In genomic region chr17:19347323-19348080, GRCh38 we compare ENCODE assay signal across 15 cellular contexts. TPM values are rescaled to one million over a fixed set of nuclear protein-coding genes. Genes with fewer than 3 reads are reported as not detected.
DNase-seq lines count a peak whose midpoint lies in the region; ATAC-seq, FAIRE-seq and TF ChIP-seq lines count a peak whose summit lies in the region.
"Had no signal": no experiment of that assay in that cellular context is flagged by ENCODE, and none has a peak within 500 bp of the region (broad histone marks: within the 10 kb centered on the region; RNA-seq: fewer than 3 reads in every experiment).

No MANE protein-coding gene starts in this region.

- H4K5ac ChIP-seq in H9 (ENCODE audit: insufficient read length, low read depth, low read length) = no peak overlapping the region

- ATAC-seq in HepG2 = peak; percentile 10
- ATAC-seq in stimulated activated memory B cell treated with anti-CD40 and anti-IgM and Interleukin-4, amounts not matched to agents 10 μg/mL and 1 μg/mL and 100 μg/mL, for 72 hours = peak; percentile 50
- ATAC-seq: activated T-cell treated with anti-CD3 and anti-CD28 coated beads, Interleukin-2, amount 50 U/mL, for 4 hours had no signal

- H3K79me2 ChIP-seq in H9 (ENCODE audit: insufficient read depth, low read length) (no peaks in the 10 kb centered on the region), HepG2 (ENCODE audit: insufficient read depth, low read length) (no peaks in the 10 kb centered on the region)

- H3K27ac Mint-ChIP-seq in H9 = no peak overlapping the region; a peak in 1 of 7 replicates
- H3K27ac Mint-ChIP-seq in stimulated activated memory B cell treated with anti-CD40 and anti-IgM and Interleukin-4, amounts not matched to agents 10 μg/mL and 1 μg/mL and 100 μg/mL, for 72 hours = peak overlapping the region; percentile 18

- TF ChIP-seq EP300 in HepG2 (IDR thresholded peaks at IDR 0.05; ENCODE audit: low read depth in 2 of 2, low read length in 2 of 2) (no peak), HepG2 (CRISPR knock-in tag; IDR thresholded peaks at IDR 0.05; ENCODE audit: borderline replicate concordance) (no peak)

- no peaks in the 10 kb centered on the region for H3K27me3 Mint-ChIP-seq in H9 (ENCODE audit: low read depth)
- no peaks in the 10 kb centered on the region for H3K27me3 Mint-ChIP-seq in stimulated activated memory B cell treated with anti-CD40 and anti-IgM and Interleukin-4, amounts not matched to agents 10 μg/mL and 1 μg/mL and 100 μg/mL, for 72 hours

- no peak overlapping the region for H3T11ph ChIP-seq in H9 (ENCODE audit: low read length)

- no peak overlapping the region for H2BK5ac ChIP-seq in H9 (ENCODE audit: insufficient read length, low read length)

- no peak overlapping the region for H2BK15ac ChIP-seq in H9 (ENCODE audit: low read depth, low read length)

- H2BK120ac ChIP-seq in H9 (ENCODE audit: low read depth, low read length, poor library complexity, severe bottlenecking) = no peak overlapping the region

- no peaks in the 10 kb centered on the region for H3K9me3 ChIP-seq in H9 (ENCODE audit: control insufficient read depth, low read depth, low read length)
- no peaks in the 10 kb centered on the region for H3K9me3 ChIP-seq in adrenal gland (replicated peaks in 1 of 3)
- H3K9me3 ChIP-seq in HepG2 (ENCODE audit: low read length) = no peaks in the 10 kb centered on the region
- no peaks in the 10 kb centered on the region for H3K9me3 ChIP-seq in effector memory CD4-positive, alpha-beta T cell (ENCODE audit: control insufficient read depth, low read length)

- H2AFZ ChIP-seq in H9 (ENCODE audit: low read length) = no peak overlapping the region
- no peak overlapping the region for H2AFZ ChIP-seq in HepG2 (ENCODE audit: low read length)

- peaks cover 6 to 26% (median 20%) of the 10 kb centered on the region in 3 experiments; a peak in 6 of 7 replicates for H3K36me3 Mint-ChIP-seq in H9 (ENCODE audit: insufficient read depth in 1 of 3, low read depth in 3 of 3)
- no peaks in the 10 kb centered on the region for H3K36me3 Mint-ChIP-seq in stimulated activated memory B cell treated with anti-CD40 and anti-IgM and Interleukin-4, amounts not matched to agents 10 μg/mL and 1 μg/mL and 100 μg/mL, for 72 hours

- H3K79me1 ChIP-seq in H9 (ENCODE audit: insufficient read depth, low read depth, low read length, poor library complexity, severe bottlenecking) = no peaks in the 10 kb centered on the region

- H3K23ac ChIP-seq in H9 (ENCODE audit: insufficient read length, low read depth, low read length) = no peak overlapping the region

- no peak for TF ChIP-seq CTCF in H9 (conservative IDR thresholded peaks at IDR 0.05)
- TF ChIP-seq CTCF in adrenal gland (IDR thresholded peaks at IDR 0.05) = no peak
- no peak for TF ChIP-seq CTCF in HepG2 (CRISPR knock-in tag; IDR thresholded peaks at IDR 0.05)

- no peaks in the 10 kb centered on the region for H4K20me1 ChIP-seq in H9 (ENCODE audit: control insufficient read depth, insufficient read depth, insufficient read length)
- H4K20me1 ChIP-seq in HepG2 (ENCODE audit: insufficient read depth, low read length) = no peaks in the 10 kb centered on the region

- H3K9ac ChIP-seq in H9 (ENCODE audit: extremely low read depth, insufficient read length, low read length) (no peak overlapping the region), HepG2 (ENCODE audit: insufficient read depth, low read depth, low read length) (peak overlapping the region; percentile 54)

- no peak for TF ChIP-seq RAD21 in HepG2 (CRISPR knock-in tag; IDR thresholded peaks at IDR 0.05)

- no peak overlapping the region for H2AK5ac ChIP-seq in H9 (ENCODE audit: insufficient read length, low read length)

- no peak overlapping the region for H4K8ac ChIP-seq in H9 (replicated peaks; ENCODE audit: insufficient read length, low read depth, low read length)

- no CpG with 5 or more reads among the region's 13 CpGs for WGBS in H9 (ENCODE audit: extremely low coverage, insufficient read length, low lambda C conversion rate)
- WGBS in adrenal gland, 4 donors = 87 to 94% (median 91%) methylated on average over 12 to 13 of the region's 13 CpGs
- 60% methylated on average over 4 of the region's 13 CpGs for WGBS in HepG2 (ENCODE audit: low lambda C conversion rate)

- H3K4me1 ChIP-seq in H9 (ENCODE audit: insufficient read depth, low read length) = no peaks in the 10 kb centered on the region
- peaks cover 12 to 28% of the 10 kb centered on the region in 2 donors for H3K4me1 ChIP-seq in adrenal gland (replicated peaks in 1 of 2)
- H3K4me1 ChIP-seq in HepG2 (ENCODE audit: insufficient read depth, low read length) = peaks cover 45% of the 10 kb centered on the region
- H3K4me1 ChIP-seq in effector memory CD4-positive, alpha-beta T cell (ENCODE audit: control insufficient read depth, insufficient read depth, low read length, poor library complexity, severe bottlenecking) = no peaks in the 10 kb centered on the region

- no peaks in the 10 kb centered on the region for H3K9me3 Mint-ChIP-seq in H9
- H3K9me3 Mint-ChIP-seq in stimulated activated memory B cell treated with anti-CD40 and anti-IgM and Interleukin-4, amounts not matched to agents 10 μg/mL and 1 μg/mL and 100 μg/mL, for 72 hours = no peaks in the 10 kb centered on the region
- H3K9me3 Mint-ChIP-seq: activated T-cell treated with anti-CD3 and anti-CD28 coated beads, Interleukin-2, amount 50 U/mL, for 4 hours had no signal

- H3K4me3 Mint-ChIP-seq in H9 = no peak overlapping the region
- H3K4me3 Mint-ChIP-seq in stimulated activated memory B cell treated with anti-CD40 and anti-IgM and Interleukin-4, amounts not matched to agents 10 μg/mL and 1 μg/mL and 100 μg/mL, for 72 hours = no peak overlapping the region
- H3K4me3 Mint-ChIP-seq: activated T-cell treated with anti-CD3 and anti-CD28 coated beads, Interleukin-2, amount 50 U/mL, for 4 hours had no signal

- H3K4ac ChIP-seq in H9 (ENCODE audit: low read depth, low read length) = no peak overlapping the region

- no peak overlapping the region for H3K4me3 ChIP-seq in adrenal gland
- no peak overlapping the region for H3K4me3 ChIP-seq in HepG2 (replicated peaks in 1 of 3; ENCODE audit: insufficient read depth in 1 of 3, low read depth in 2 of 3, low read length in 3 of 3)
- H3K4me3 ChIP-seq in effector memory CD4-positive, alpha-beta T cell (ENCODE audit: insufficient read depth, low read depth, low read length, poor library complexity, severe bottlenecking) = no peak overlapping the region
- H3K4me3 ChIP-seq: lung had no signal

- peak; percentile 28 for DNase-seq in H9
- DNase-seq in adrenal gland = peak in 5 of 7 donors; percentile 14 to 53 (median 16)
- DNase-seq in HepG2 (ENCODE audit: low spot score) = no peak
- no peak for DNase-seq in effector CD4-positive, alpha-beta T cell
- DNase-seq in KG1 (lab: John Stamatoyannopoulos, UW) = no peak
- no peak for DNase-seq in effector memory CD4-positive, alpha-beta T cell
- DNase-seq in SW480 (ENCODE audit: low spot score) = no peak
- DNase-seq: activated T-cell treated with anti-CD3 and anti-CD28 coated beads, Interleukin-2, amount 50 U/mL, for 4 hours; Calu3; stimulated activated CD4-positive, alpha-beta T cell treated with anti-CD3 and anti-CD28 coated beads, Interleukin-12 subunit alpha, Interleukin-12 subunit beta, amount 100 ng/mL, for 4 hours had no signal

- H3K18ac ChIP-seq in H9 (ENCODE audit: insufficient read length, low read depth, low read length) = no peak overlapping the region

- intact Hi-C loops in adrenal gland (cut with DNase I) (no loop called here), HepG2 (cut with micrococcal nuclease; ENCODE audit: unreplicated experiment) (no loop called here)

- H3K4me1 Mint-ChIP-seq in H9 = 0 out of 4 replicates have a peak, but pooled peaks cover 0 to 4% of the 10 kb centered on the region in 2 experiments
- peaks cover 17% of the 10 kb centered on the region for H3K4me1 Mint-ChIP-seq in stimulated activated memory B cell treated with anti-CD40 and anti-IgM and Interleukin-4, amounts not matched to agents 10 μg/mL and 1 μg/mL and 100 μg/mL, for 72 hours

- H3K27ac ChIP-seq in H9 (ENCODE audit: insufficient read length, low read depth, low read length) (no peak overlapping the region), adrenal gland (peak overlapping the region in 3 of 5 donors; percentile 37 to 79 (median 64)), HepG2 (ENCODE audit: extremely low read length, insufficient read depth, low read length) (peak overlapping the region; percentile 73)
- no peak overlapping the region for H3K27ac ChIP-seq in effector memory CD4-positive, alpha-beta T cell (ENCODE audit: insufficient read depth, low read length, poor library complexity, severe bottlenecking)

- TF ChIP-seq POLR2A in adrenal gland (IDR thresholded peaks at IDR 0.05) (no peak), HepG2 (IDR thresholded peaks at IDR 0.05; ENCODE audit: insufficient read depth in 1 of 2, low read depth in 2 of 2, low read length in 2 of 2) (no peak)

- H3K4me2 ChIP-seq in H9 (ENCODE audit: insufficient read depth, insufficient read length, low read length) (no peak overlapping the region), HepG2 (ENCODE audit: low read depth, low read length) (peak overlapping the region; percentile 25; the same call in 1 of the 2 replicates)

- H3K27me3 ChIP-seq in H9 (ENCODE audit: insufficient read depth, low read length) (no peaks in the 10 kb centered on the region), adrenal gland (no peaks in the 10 kb centered on the region), HepG2 (ENCODE audit: control insufficient read depth in 1 of 2, insufficient read depth in 2 of 2, low read length in 2 of 2) (no peaks in the 10 kb centered on the region)
- no peaks in the 10 kb centered on the region for H3K27me3 ChIP-seq in effector memory CD4-positive, alpha-beta T cell (replicated peaks; ENCODE audit: control insufficient read depth, insufficient read depth, low read length, poor library complexity, severe bottlenecking)

- H2BK12ac ChIP-seq in H9 (ENCODE audit: insufficient read length, low read depth, low read length) = no peak overlapping the region

- H2BK20ac ChIP-seq in H9 (ENCODE audit: low read depth, low read length, poor library complexity, severe bottlenecking) = no peak overlapping the region

- H3K36me3 ChIP-seq in adrenal gland (replicated peaks in 1 of 2) (no peaks in the 10 kb centered on the region), HepG2 (replicated peaks in 1 of 2; ENCODE audit: control insufficient read depth in 1 of 2, insufficient read depth in 2 of 2, low read length in 2 of 2) (peaks cover 0 to 1% of the 10 kb centered on the region in 2 experiments; a peak in 2 of 5 replicates)
- H3K36me3 ChIP-seq in effector memory CD4-positive, alpha-beta T cell (ENCODE audit: control insufficient read depth, insufficient read depth, low read length) = no peaks in the 10 kb centered on the region

- H4K91ac ChIP-seq in H9 (ENCODE audit: insufficient read length, low read depth, low read length) = no peak overlapping the region

- POLR2A ChIA-PET in HepG2 (lab: Yijun Ruan, JAX) = interaction anchor here (0.9 to 3.4 kb wide), 4 partner anchors 10 to 29 kb away, joined by 3 to 26 read pairs (median 3); no protein-coding TSS in a partner anchor

- BruUV-seq in HepG2 (replicated peaks; lab: Mats Ljungman, UMichigan) = no TSS peak

- no peak overlapping the region for H3K14ac ChIP-seq in H9 (ENCODE audit: insufficient read depth, low read length)

- CTCF ChIA-PET in HepG2 (lab: Yijun Ruan, JAX; ENCODE audit: low intra/inter-chr PET ratio, low total read pairs) = no interaction called here

- no peak overlapping the region for H3K56ac ChIP-seq in H9 (ENCODE audit: insufficient read length, low read depth, low read length)

- FAIRE-seq in HepG2 (lab: Jason Lieb, UNC) = no peak
- FAIRE-seq: colon, GM19239 had no signal

- in situ Hi-C loops in HepG2 (cut with HindIII; ENCODE audit: extremely low pct_ligation_motif_present, low pct_unique_long_range_greater_than_20kb) = no loop called here

- H3K23me2 ChIP-seq in H9 (ENCODE audit: insufficient read length, low read depth, low read length, poor library complexity, severe bottlenecking) = no peaks in the 10 kb centered on the region

RNA-seq across cellular contexts. Expression of gene B9D1, which starts 15.0 kb away (rescaled TPM):
- total RNA-seq in H9 (2021) = 27.4 and 30.4 TPM in 2 replicates
- 10 to 100 TPM; 19.3 to 67.7 (median 30.1) TPM for total RNA-seq in adrenal gland
- polyA plus RNA-seq in adrenal gland = 10 to 100 TPM; 24.7 to 56.4 (median 37.2) TPM
- 26.2 and 27.7 TPM in 2 replicates for total RNA-seq in HepG2 (2016; rRNA removed; fragmentation: Illumina TruSeq; extraction: Trizol)
- total RNA-seq in HepG2 (2016; cell fraction: cytosol; rRNA removed; fragmentation: Illumina TruSeq; extraction: Trizol; ENCODE audit: low read depth) = 7.2 and 9.1 TPM in 2 replicates
- total RNA-seq in HepG2 (2016; cell fraction: insoluble cytoplasmic fraction; rRNA removed; fragmentation: Illumina TruSeq; extraction: Trizol) = 28.5 TPM in 2 replicates
- total RNA-seq in HepG2 (2016; cell fraction: membrane; rRNA removed; fragmentation: Illumina TruSeq; extraction: Trizol) = 9.6 and 12.5 TPM in 2 replicates
- total RNA-seq in HepG2 (2016; cell fraction: nucleus; rRNA removed; fragmentation: Illumina TruSeq; extraction: Trizol) = 16.8 and 19.2 TPM in 2 replicates
- 28.7 and 31.1 TPM in 2 replicates for polyA plus RNA-seq in HepG2 (2011; rRNA removed)
- 19.7 and 34.3 TPM in 2 replicates for polyA plus RNA-seq in HepG2 (2011; cell fraction: cytosol; rRNA removed)
- 46.3 and 48.7 TPM in 2 replicates for polyA plus RNA-seq in HepG2 (2011; cell fraction: nucleus; rRNA removed)
- 11.8 and 12.8 TPM in 2 replicates for polyA plus RNA-seq in HepG2 (2012)
- 6.7 and 10.3 TPM in 2 replicates for polyA plus RNA-seq in HepG2 (2016; cell fraction: cytosol; fragmentation: Illumina TruSeq; extraction: Trizol; ENCODE audit: low read depth)
- polyA plus RNA-seq in HepG2 (2016; cell fraction: insoluble cytoplasmic fraction; fragmentation: Illumina TruSeq; extraction: Trizol; ENCODE audit: low read depth) = 27.9 and 32.0 TPM in 2 replicates
- 6.2 and 7.2 TPM in 2 replicates for polyA plus RNA-seq in HepG2 (2016; cell fraction: membrane; fragmentation: Illumina TruSeq; extraction: Trizol; ENCODE audit: low read depth)
- polyA plus RNA-seq in HepG2 (2016; cell fraction: nucleus; fragmentation: Illumina TruSeq; extraction: Trizol; ENCODE audit: insufficient read depth, low read depth) = 31.9 and 36.2 TPM in 2 replicates
- 24.4 and 68.8 TPM in 2 replicates for polyA minus RNA-seq in HepG2 (2011; rRNA and poly(A)+ RNA removed; ENCODE audit: low replicate concordance)
- 7.4 and 11.4 TPM in 2 replicates for polyA minus RNA-seq in HepG2 (2011; cell fraction: cytosol; rRNA and poly(A)+ RNA removed)
- 19.1 and 22.0 TPM in 2 replicates for polyA minus RNA-seq in HepG2 (2011; cell fraction: nucleus; rRNA and poly(A)+ RNA removed)

RNA-seq across cellular contexts. Expression of gene MAPK7, which starts 30.8 kb away (rescaled TPM):
- total RNA-seq in H9 (2021) = 43.8 and 45.5 TPM in 2 replicates
- 100 to 1,000 TPM in 1 of 8 donors, 10 to 100 TPM in 7; 37.4 to 223 (median 48.3) TPM for total RNA-seq in adrenal gland
- polyA plus RNA-seq in adrenal gland = 10 to 100 TPM; 22.6 to 41.3 (median 26.8) TPM
- total RNA-seq in HepG2 (2016; rRNA removed; fragmentation: Illumina TruSeq; extraction: Trizol) = 2.9 and 3.7 TPM in 2 replicates
- 2.7 and 3.5 TPM in 2 replicates for total RNA-seq in HepG2 (2016; cell fraction: cytosol; rRNA removed; fragmentation: Illumina TruSeq; extraction: Trizol; ENCODE audit: low read depth)
- 3.5 and 4.6 TPM in 2 replicates for total RNA-seq in HepG2 (2016; cell fraction: insoluble cytoplasmic fraction; rRNA removed; fragmentation: Illumina TruSeq; extraction: Trizol)
- 4.4 and 4.5 TPM in 2 replicates for total RNA-seq in HepG2 (2016; cell fraction: membrane; rRNA removed; fragmentation: Illumina TruSeq; extraction: Trizol)
- total RNA-seq in HepG2 (2016; cell fraction: nucleus; rRNA removed; fragmentation: Illumina TruSeq; extraction: Trizol) = 5.1 and 5.6 TPM in 2 replicates
- 5.9 and 6.4 TPM in 2 replicates for polyA plus RNA-seq in HepG2 (2011; rRNA removed)
- 2.6 TPM in 2 replicates for polyA plus RNA-seq in HepG2 (2011; cell fraction: cytosol; rRNA removed)
- polyA plus RNA-seq in HepG2 (2011; cell fraction: nucleus; rRNA removed) = 15.5 and 19.3 TPM in 2 replicates
- 4.7 and 7.2 TPM in 2 replicates for polyA plus RNA-seq in HepG2 (2012)
- polyA plus RNA-seq in HepG2 (2016; cell fraction: cytosol; fragmentation: Illumina TruSeq; extraction: Trizol; ENCODE audit: low read depth) = 2.3 and 3.1 TPM in 2 replicates
- 5.8 and 8.5 TPM in 2 replicates for polyA plus RNA-seq in HepG2 (2016; cell fraction: insoluble cytoplasmic fraction; fragmentation: Illumina TruSeq; extraction: Trizol; ENCODE audit: low read depth)
- polyA plus RNA-seq in HepG2 (2016; cell fraction: membrane; fragmentation: Illumina TruSeq; extraction: Trizol; ENCODE audit: low read depth) = 4.2 TPM in 2 replicates
- 12.9 and 19.5 TPM in 2 replicates for polyA plus RNA-seq in HepG2 (2016; cell fraction: nucleus; fragmentation: Illumina TruSeq; extraction: Trizol; ENCODE audit: insufficient read depth, low read depth)
- polyA minus RNA-seq in HepG2 (2011; rRNA and poly(A)+ RNA removed; ENCODE audit: low replicate concordance) = 23.8 and 23.9 TPM in 2 replicates
- 4.7 and 7.5 TPM in 2 replicates for polyA minus RNA-seq in HepG2 (2011; cell fraction: cytosol; rRNA and poly(A)+ RNA removed)
- polyA minus RNA-seq in HepG2 (2011; cell fraction: nucleus; rRNA and poly(A)+ RNA removed) = 20.3 and 20.4 TPM in 2 replicates

RNA-seq across cellular contexts. Expression of gene MFAP4, which starts 39.5 kb away (rescaled TPM):
- total RNA-seq in H9 (2021) (1.5 and 2.0 TPM in 2 replicates), adrenal gland (10 to 100 TPM; 24.1 to 84.5 (median 29.9) TPM), HepG2 (2016; rRNA removed; fragmentation: Illumina TruSeq; extraction: Trizol) (not detected in 2 replicates)
- polyA plus RNA-seq in adrenal gland (10 to 100 TPM; 36.8 to 53.6 (median 40.1) TPM), HepG2 (2011; rRNA removed) (0.08 and 0.59 TPM in 2 replicates)
- not detected in 2 replicates for total RNA-seq in HepG2 (2016; cell fraction: cytosol; rRNA removed; fragmentation: Illumina TruSeq; extraction: Trizol; ENCODE audit: low read depth)
- 0.13 TPM in 1 of 2 replicates, not detected in the other for total RNA-seq in HepG2 (2016; cell fraction: insoluble cytoplasmic fraction; rRNA removed; fragmentation: Illumina TruSeq; extraction: Trizol)
- not detected in 2 replicates for total RNA-seq in HepG2 (2016; cell fraction: membrane; rRNA removed; fragmentation: Illumina TruSeq; extraction: Trizol)
- total RNA-seq in HepG2 (2016; cell fraction: nucleus; rRNA removed; fragmentation: Illumina TruSeq; extraction: Trizol) = not detected in 2 replicates
- polyA plus RNA-seq in HepG2 (2011; cell fraction: cytosol; rRNA removed) = 0.16 and 0.23 TPM in 2 replicates
- polyA plus RNA-seq in HepG2 (2011; cell fraction: nucleus; rRNA removed) = 0.23 and 0.88 TPM in 2 replicates
- polyA plus RNA-seq in HepG2 (2012) = 0.27 and 0.75 TPM in 2 replicates
- not detected in 2 replicates for polyA plus RNA-seq in HepG2 (2016; cell fraction: cytosol; fragmentation: Illumina TruSeq; extraction: Trizol; ENCODE audit: low read depth)
- not detected in 2 replicates for polyA plus RNA-seq in HepG2 (2016; cell fraction: insoluble cytoplasmic fraction; fragmentation: Illumina TruSeq; extraction: Trizol; ENCODE audit: low read depth)
- polyA plus RNA-seq in HepG2 (2016; cell fraction: membrane; fragmentation: Illumina TruSeq; extraction: Trizol; ENCODE audit: low read depth) = not detected in 2 replicates
- not detected in 2 replicates for polyA plus RNA-seq in HepG2 (2016; cell fraction: nucleus; fragmentation: Illumina TruSeq; extraction: Trizol; ENCODE audit: insufficient read depth, low read depth)
- 0.12 TPM in 1 of 2 replicates, not detected in the other for polyA minus RNA-seq in HepG2 (2011; rRNA and poly(A)+ RNA removed; ENCODE audit: low replicate concordance)
- 0.69 TPM in 1 of 2 replicates, not detected in the other for polyA minus RNA-seq in HepG2 (2011; cell fraction: cytosol; rRNA and poly(A)+ RNA removed)
- polyA minus RNA-seq in HepG2 (2011; cell fraction: nucleus; rRNA and poly(A)+ RNA removed) = not detected in 2 replicates
- total RNA-seq: Calu3, HT1080 had no signal

Comparison
In these comparisons a context has a peak if more than half of its experiments do, and no peak if none do; other contexts are left out.
1. DNase-seq: peak in H9 (single experiment) and adrenal gland (5 of 7); none in HepG2 (single experiment), effector CD4-positive, alpha-beta T cell (single experiment), KG1 (single experiment), effector memory CD4-positive, alpha-beta T cell (0 of 3) and SW480 (single experiment).
2. H3K27ac ChIP-seq: peak in adrenal gland (3 of 5) and HepG2 (single experiment); none in H9 (single experiment) and effector memory CD4-positive, alpha-beta T cell (single experiment).